10 cellular contexts compared by ENCODE assay signal in genomic region chr16:21263640-21264211, GRCh38. TPM values are rescaled to one million over a fixed set of nuclear protein-coding genes. Genes with fewer than 3 reads are reported as not detected.
DNase-seq lines count a peak whose midpoint lies in the region; ATAC-seq and TF ChIP-seq lines count a peak whose summit lies in the region.
"Had no signal": no experiment of that assay in that cellular context is flagged by ENCODE, and none has a peak within 500 bp of the region (broad histone marks: within the 10 kb centered on the region; RNA-seq: fewer than 3 reads in every experiment).

No MANE protein-coding gene starts in this region.

- DNase-seq in AG04450 (ENCODE audit: low read depth, low spot score) (peak; percentile 2), dedifferentiated amniotic fluid mesenchymal stem cell (ENCODE audit: extremely low spot score) (peak; percentile 25), transverse colon (peak; percentile 43), nucleus accumbens (lab: John Stamatoyannopoulos, UW) (no peak)
- no peak for DNase-seq in activated T-helper 2 cell treated with anti-CD3 and anti-CD28 coated beads, Interferon-gamma antibody, Interleukin-2, Interleukin-4, amounts not matched to agents 10 μg/mL and 5 μg/mL and 100 μg/mL, durations not matched to agents 14 hours and 24 hours and 36 hours (ENCODE audit: low spot score)

- H3K4me3 Mint-ChIP-seq in activated T-helper 17 cell treated with anti-CD3 and anti-CD28 coated beads, Interleukin-2, amount 50 U/mL, for 72 hours = no peak overlapping the region
- H3K4me3 Mint-ChIP-seq in activated T-helper 2 cell treated with anti-CD3 and anti-CD28 coated beads, Interferon-gamma antibody, Interleukin-2, Interleukin-4, amounts not matched to agents 10 μg/mL and 5 μg/mL and 100 μg/mL, durations not matched to agents 14 hours and 24 hours and 36 hours (ENCODE audit: low read depth) = no peak overlapping the region

- H3K36me3 Mint-ChIP-seq in activated T-helper 17 cell treated with anti-CD3 and anti-CD28 coated beads, Interleukin-2, amount 50 U/mL, for 72 hours (ENCODE audit: low read depth) = no peaks in the 10 kb centered on the region
- H3K36me3 Mint-ChIP-seq in activated T-helper 2 cell treated with anti-CD3 and anti-CD28 coated beads, Interferon-gamma antibody, Interleukin-2, Interleukin-4, amounts not matched to agents 10 μg/mL and 5 μg/mL and 100 μg/mL, durations not matched to agents 14 hours and 24 hours and 36 hours (ENCODE audit: low read depth) = no peaks in the 10 kb centered on the region

- intact Hi-C loops in transverse colon (cut with DNase I; ENCODE audit: low total_unique reads) = loop anchor here (10.0 kb wide), 1 partner anchor 59 kb away; no protein-coding TSS in a partner anchor
- intact Hi-C loops in activated T-helper 2 cell treated with anti-CD3 and anti-CD28 coated beads, Interferon-gamma antibody, Interleukin-2, Interleukin-4, amounts not matched to agents 10 μg/mL and 5 μg/mL and 100 μg/mL, durations not matched to agents 14 hours and 24 hours and 36 hours (cut with micrococcal nuclease) = no loop called here

- in situ Hi-C loops in transverse colon (cut with MboI; ENCODE audit: low pct_ligation_motif_present in 1 of 4, low pct_unique_long_range_greater_than_20kb in 1 of 4, low sequenced_read_pairs in 3 of 4) = loop anchor here in 1 of 4 donors (10.0 kb wide), 1 partner anchor 79 kb away; no protein-coding TSS in a partner anchor

- no peak for TF ChIP-seq POLR2A in transverse colon (IDR thresholded peaks at IDR 0.05)

- ATAC-seq in GM19043 (IDR thresholded peaks at IDR 0.05; ENCODE audit: low read depth, unreplicated experiment) (peak; percentile 73), HG03196 (IDR thresholded peaks at IDR 0.05; ENCODE audit: unreplicated experiment) (peak; percentile 82)
- no peak for ATAC-seq in activated T-helper 17 cell treated with anti-CD3 and anti-CD28 coated beads, Interleukin-2, amount 50 U/mL, for 72 hours (replicated peaks)

- H3K27me3 Mint-ChIP-seq in activated T-helper 17 cell treated with anti-CD3 and anti-CD28 coated beads, Interleukin-2, amount 50 U/mL, for 72 hours = no peaks in the 10 kb centered on the region
- H3K27me3 Mint-ChIP-seq in activated T-helper 2 cell treated with anti-CD3 and anti-CD28 coated beads, Interferon-gamma antibody, Interleukin-2, Interleukin-4, amounts not matched to agents 10 μg/mL and 5 μg/mL and 100 μg/mL, durations not matched to agents 14 hours and 24 hours and 36 hours (ENCODE audit: low read depth) = peaks cover 13% of the 10 kb centered on the region

- no peaks in the 10 kb centered on the region for H3K27me3 ChIP-seq in AG04450 (ENCODE audit: control insufficient read depth, insufficient read depth, low read length)
- H3K27me3 ChIP-seq in transverse colon = no peaks in the 10 kb centered on the region

- 34 to 76% methylated on average over 6 to 8 of the region's 8 CpGs for whole genome bisulfite sequencing in transverse colon (ENCODE audit: low coverage in 1 of 2), 2 donors

- no peaks in the 10 kb centered on the region for H3K9me3 Mint-ChIP-seq in activated T-helper 17 cell treated with anti-CD3 and anti-CD28 coated beads, Interleukin-2, amount 50 U/mL, for 72 hours
- H3K9me3 Mint-ChIP-seq in activated T-helper 2 cell treated with anti-CD3 and anti-CD28 coated beads, Interferon-gamma antibody, Interleukin-2, Interleukin-4, amounts not matched to agents 10 μg/mL and 5 μg/mL and 100 μg/mL, durations not matched to agents 14 hours and 24 hours and 36 hours = no peaks in the 10 kb centered on the region

- CTCF ChIA-PET in AG04450 (lab: Charles Lee) = no interaction called here

- H3K36me3 ChIP-seq in transverse colon = no peaks in the 10 kb centered on the region

- H3K27ac Mint-ChIP-seq in activated T-helper 17 cell treated with anti-CD3 and anti-CD28 coated beads, Interleukin-2, amount 50 U/mL, for 72 hours = no peak overlapping the region
- H3K27ac Mint-ChIP-seq in activated T-helper 2 cell treated with anti-CD3 and anti-CD28 coated beads, Interferon-gamma antibody, Interleukin-2, Interleukin-4, amounts not matched to agents 10 μg/mL and 5 μg/mL and 100 μg/mL, durations not matched to agents 14 hours and 24 hours and 36 hours = no peak overlapping the region

- H3K27ac ChIP-seq in AG04450 (ENCODE audit: low read depth, low read length) (peak overlapping the region; percentile 21), transverse colon (peak overlapping the region; percentile 38 to 64 (median 58))

- TF ChIP-seq CTCF in AG04450 (IDR thresholded peaks at IDR 0.05; ENCODE audit: low read depth, low read length) (no peak), transverse colon (IDR thresholded peaks at IDR 0.05) (no peak)

- H3K4me1 ChIP-seq in transverse colon = peaks cover 9 to 46% (median 27%) of the 10 kb centered on the region in 4 donors

- no peak for TF ChIP-seq EP300 in transverse colon (IDR thresholded peaks at IDR 0.05; ENCODE audit: low read depth)

- POLR2A ChIA-PET in AG04450 (lab: Yijun Ruan, JAX) = no interaction called here

- H3K4me3 ChIP-seq in AG04450 (ENCODE audit: low read depth, low read length) (no peak overlapping the region), transverse colon (no peak overlapping the region)

- H3K4me1 Mint-ChIP-seq in activated T-helper 17 cell treated with anti-CD3 and anti-CD28 coated beads, Interleukin-2, amount 50 U/mL, for 72 hours = no peaks in the 10 kb centered on the region
- H3K4me1 Mint-ChIP-seq in activated T-helper 2 cell treated with anti-CD3 and anti-CD28 coated beads, Interferon-gamma antibody, Interleukin-2, Interleukin-4, amounts not matched to agents 10 μg/mL and 5 μg/mL and 100 μg/mL, durations not matched to agents 14 hours and 24 hours and 36 hours (ENCODE audit: low read depth) = no peaks in the 10 kb centered on the region

- H3K9me3 ChIP-seq in AG04450 (ENCODE audit: control insufficient read depth, insufficient read depth, low read length) (no peaks in the 10 kb centered on the region), transverse colon (no peaks in the 10 kb centered on the region)

RNA-seq across cellular contexts. Expression of gene CRYM, which starts 14.4 kb away (rescaled TPM):
- polyA plus RNA-seq in AG04450 (2011; rRNA removed) = 0.12 and 0.21 TPM in 2 replicates
- not detected in 2 replicates for polyA minus RNA-seq in AG04450 (2011; rRNA and poly(A)+ RNA removed)
- 10 to 100 TPM in 2 of 4 donors, 1 to 10 TPM in 1, not detected in 1; 5.6 to 23.1 (median 18.3) TPM for total RNA-seq in transverse colon
- total RNA-seq in activated T-helper 17 cell treated with anti-CD3 and anti-CD28 coated beads, Interleukin-2, amount 50 U/mL, for 72 hours = not detected
- not detected in 2 replicates for total RNA-seq in activated T-helper 2 cell treated with anti-CD3 and anti-CD28 coated beads, Interferon-gamma antibody, Interleukin-2, Interleukin-4, amounts not matched to agents 10 μg/mL and 5 μg/mL and 100 μg/mL, durations not matched to agents 14 hours and 24 hours and 36 hours
- total RNA-seq: activated CD8-positive, alpha-beta memory T cell treated with anti-CD3 and anti-CD28 coated beads for 36 hours had no signal

RNA-seq across cellular contexts. Expression of gene ANKS4B, which starts 30.2 kb away (rescaled TPM):
- 0.01 TPM in 1 of 2 replicates, not detected in the other for polyA plus RNA-seq in AG04450 (2011; rRNA removed)
- polyA minus RNA-seq in AG04450 (2011; rRNA and poly(A)+ RNA removed) = not detected in 2 replicates
- total RNA-seq in transverse colon = 10 to 100 TPM; 27.7 to 70.2 (median 41.4) TPM
- not detected for total RNA-seq in activated T-helper 17 cell treated with anti-CD3 and anti-CD28 coated beads, Interleukin-2, amount 50 U/mL, for 72 hours
- total RNA-seq in activated T-helper 2 cell treated with anti-CD3 and anti-CD28 coated beads, Interferon-gamma antibody, Interleukin-2, Interleukin-4, amounts not matched to agents 10 μg/mL and 5 μg/mL and 100 μg/mL, durations not matched to agents 14 hours and 24 hours and 36 hours = not detected in 2 replicates
- total RNA-seq: activated CD8-positive, alpha-beta memory T cell treated with anti-CD3 and anti-CD28 coated beads for 36 hours had no signal
- polyA plus RNA-seq: neural cell had no signal

RNA-seq across cellular contexts. Expression of gene ZP2, which starts 52.4 kb away (rescaled TPM):
- not detected in 2 replicates for polyA plus RNA-seq in AG04450 (2011; rRNA removed)
- not detected in 2 replicates for polyA minus RNA-seq in AG04450 (2011; rRNA and poly(A)+ RNA removed)
- under 1 TPM in 1 of 4 donors, not detected in 3; 0.27 TPM for total RNA-seq in transverse colon
- total RNA-seq in activated T-helper 17 cell treated with anti-CD3 and anti-CD28 coated beads, Interleukin-2, amount 50 U/mL, for 72 hours = not detected
- total RNA-seq in activated T-helper 2 cell treated with anti-CD3 and anti-CD28 coated beads, Interferon-gamma antibody, Interleukin-2, Interleukin-4, amounts not matched to agents 10 μg/mL and 5 μg/mL and 100 μg/mL, durations not matched to agents 14 hours and 24 hours and 36 hours = not detected in 2 replicates
- total RNA-seq: activated CD8-positive, alpha-beta memory T cell treated with anti-CD3 and anti-CD28 coated beads for 36 hours had no signal
- polyA plus RNA-seq: neural cell had no signal

Comparison
In these comparisons a context has a peak if more than half of its experiments do, and no peak if none do; other contexts are left out.
1. DNase-seq: peak in AG04450 (single experiment), dedifferentiated amniotic fluid mesenchymal stem cell (single experiment) and transverse colon (single experiment); none in nucleus accumbens (0 of 56) and activated T-helper 2 cell treated with anti-CD3 and anti-CD28 coated beads, Interferon-gamma antibody, Interleukin-2, Interleukin-4, amounts not matched to agents 10 μg/mL and 5 μg/mL and 100 μg/mL, durations not matched to agents 14 hours and 24 hours and 36 hours (single experiment).
2. RNA of gene ANKS4B, which starts 30.2 kb away (total RNA-seq): 27.7 to 70.2 TPM in transverse colon; not detected in activated T-helper 2 cell treated with anti-CD3 and anti-CD28 coated beads, Interferon-gamma antibody, Interleukin-2, Interleukin-4, amounts not matched to agents 10 μg/mL and 5 μg/mL and 100 μg/mL, durations not matched to agents 14 hours and 24 hours and 36 hours and not detected in activated T-helper 17 cell treated with anti-CD3 and anti-CD28 coated beads, Interleukin-2, amount 50 U/mL, for 72 hours; every median in the first group is over 10 times any median in the second.